ENCODE assay signal across 1 cellular context in genomic region chr11:61369372-61370348, GRCh38.
TF ChIP-seq lines count a peak whose summit lies in the region.

No MANE protein-coding gene starts in this region.

TF ChIP-seq in HepG2, 621 proteins besides CTCF, POLR2A, EP300 and RAD21 (continued from another document and continues in another):
- TF ChIP-seq PAXIP1 (CRISPR knock-in tag; conservative IDR thresholded peaks at IDR 0.05) = peak; percentile 87
- no peak for TF ChIP-seq DNMT3B (CRISPR knock-in tag; conservative IDR thresholded peaks at IDR 0.05)
- no peak for TF ChIP-seq GZF1 (CRISPR knock-in tag; IDR thresholded peaks at IDR 0.05)
- TF ChIP-seq KLF11 (CRISPR knock-in tag; IDR thresholded peaks at IDR 0.05) = no peak
- TF ChIP-seq NCOA1 (CRISPR knock-in tag; IDR thresholded peaks at IDR 0.05) = no peak; the same call in 1 of the 2 replicates
- TF ChIP-seq GABPA (IDR thresholded peaks at IDR 0.05; ENCODE audit: low read depth, low read length) = no peak
- 0 out of 2 replicates have a peak, but pooled peaks have one; percentile 41 for TF ChIP-seq GABPA (CRISPR knock-in tag; IDR thresholded peaks at IDR 0.05; ENCODE audit: low read depth)
- TF ChIP-seq MIXL1 (CRISPR knock-in tag; IDR thresholded peaks at IDR 0.05) = peak; percentile 73; the same call in 1 of the 2 replicates
- no peak for TF ChIP-seq ZNF598 (CRISPR knock-in tag; IDR thresholded peaks at IDR 0.05; ENCODE audit: borderline replicate concordance)
- no peak for TF ChIP-seq KLF16 (CRISPR knock-in tag; IDR thresholded peaks at IDR 0.05)
- TF ChIP-seq ZNF124 (CRISPR knock-in tag; IDR thresholded peaks at IDR 0.05) = no peak
- no peak for TF ChIP-seq MEIS2 (CRISPR knock-in tag; IDR thresholded peaks at IDR 0.05)
- no peak for TF ChIP-seq NCOA5 (CRISPR knock-in tag; IDR thresholded peaks at IDR 0.05)
- TF ChIP-seq MED13 (CRISPR knock-in tag; IDR thresholded peaks at IDR 0.05) = no peak
- TF ChIP-seq XRCC5 (optimal IDR thresholded peaks at IDR 0.05; ENCODE audit: low read length) = no peak
- no peak for TF ChIP-seq U2AF2 (IDR thresholded peaks at IDR 0.05; ENCODE audit: low read depth, low read length)
- 0 out of 2 replicates have a peak, but pooled peaks have one; percentile 28 for TF ChIP-seq HES4 (CRISPR knock-in tag; IDR thresholded peaks at IDR 0.05; ENCODE audit: borderline replicate concordance)
- no peak for TF ChIP-seq KLF9 (CRISPR knock-in tag; IDR thresholded peaks at IDR 0.05; ENCODE audit: low read depth)
- TF ChIP-seq ZNF414 (CRISPR knock-in tag; IDR thresholded peaks at IDR 0.05) = no peak
- no peak for TF ChIP-seq ZFP82 (CRISPR knock-in tag; IDR thresholded peaks at IDR 0.05; ENCODE audit: borderline replicate concordance)
- TF ChIP-seq SPEN (CRISPR knock-in tag; IDR thresholded peaks at IDR 0.05; ENCODE audit: low read depth) = no peak; the same call in 1 of the 2 replicates
- TF ChIP-seq ZNF816 (CRISPR knock-in tag; IDR thresholded peaks at IDR 0.05; ENCODE audit: borderline replicate concordance) = no peak
- TF ChIP-seq NFATC3 (CRISPR knock-in tag; IDR thresholded peaks at IDR 0.05) = no peak
- no peak for TF ChIP-seq ZNF512B (CRISPR knock-in tag; IDR thresholded peaks at IDR 0.05; ENCODE audit: borderline replicate concordance)
- no peak for TF ChIP-seq RERE (CRISPR knock-in tag; IDR thresholded peaks at IDR 0.05; ENCODE audit: low read depth)
- no peak for TF ChIP-seq RBM22 (optimal IDR thresholded peaks at IDR 0.05; ENCODE audit: low read length)
- TF ChIP-seq BRD4 (CRISPR knock-in tag; IDR thresholded peaks at IDR 0.05) = no peak
- TF ChIP-seq POGK (CRISPR knock-in tag; conservative IDR thresholded peaks at IDR 0.05) = no peak
- no peak for TF ChIP-seq ZNF207 (IDR thresholded peaks at IDR 0.05; ENCODE audit: borderline replicate concordance)
- no peak for TF ChIP-seq ZNF562 (CRISPR knock-in tag; IDR thresholded peaks at IDR 0.05; ENCODE audit: borderline replicate concordance)
- TF ChIP-seq ZFYVE20 (CRISPR knock-in tag; IDR thresholded peaks at IDR 0.05; ENCODE audit: borderline replicate concordance, low read depth) = no peak
- TF ChIP-seq HMGXB3 (CRISPR knock-in tag; IDR thresholded peaks at IDR 0.05; ENCODE audit: borderline replicate concordance) = no peak; the same call in 1 of the 2 replicates
- peak; percentile 34 to 45; a peak in 3 of 4 replicates for TF ChIP-seq MAFK (conservative IDR thresholded peaks at IDR 0.05 in 1 of 2, IDR thresholded peaks at IDR 0.05 in 1 of 2; ENCODE audit: low read length in 2 of 2)
- no peak for TF ChIP-seq KMT2A (CRISPR knock-in tag; IDR thresholded peaks at IDR 0.05)
- TF ChIP-seq BATF2 (CRISPR knock-in tag; IDR thresholded peaks at IDR 0.05) = no peak
- peak; percentile 29 for TF ChIP-seq YY1 (IDR thresholded peaks at IDR 0.05; ENCODE audit: insufficient read depth, insufficient replicate concordance, low read depth, low read length)
